36 cellular contexts compared by ENCODE assay signal in the genomic region with DNA sequence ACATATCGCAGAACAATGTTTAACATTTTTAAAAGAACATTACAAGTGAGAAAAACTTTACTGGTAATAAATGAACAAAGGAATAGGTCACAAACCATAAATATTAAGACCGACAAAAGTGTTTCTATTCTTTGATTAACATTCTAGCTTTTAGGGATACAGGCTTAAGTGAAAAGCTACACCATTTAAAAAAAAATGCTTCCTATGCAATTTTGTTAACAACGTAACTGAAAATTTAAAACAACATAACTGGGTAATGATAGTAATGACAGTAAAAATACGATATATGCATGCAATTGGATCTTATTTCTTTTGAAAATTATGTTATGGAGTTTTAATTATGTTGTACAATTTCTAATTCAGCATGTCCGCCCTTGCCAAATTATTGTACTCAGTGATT. TPM values are rescaled to one million over a fixed set of nuclear protein-coding genes. Genes with fewer than 3 reads are reported as not detected.
"Had no signal": no experiment of that assay in that cellular context is flagged by ENCODE, and none has a peak within 500 bp of the region (broad histone marks: within the 10 kb centered on the region; RNA-seq: fewer than 3 reads in every experiment).

No MANE protein-coding gene starts in this region.

- ATAC-seq: activated CD8-positive, alpha-beta T cell treated with anti-CD3 and anti-CD28 coated beads for 36 hours; activated naive CD4-positive, alpha-beta T cell treated with anti-CD3 and anti-CD28 coated beads, Interleukin-2, amount 50 U/mL, for 72 hours; activated T-cell treated with anti-CD3 and anti-CD28 coated beads, Interleukin-2, amount 50 U/mL, for 4 hours; activated T-cell treated with anti-CD3 and anti-CD28 coated beads, Interleukin-2, amount 50 U/mL, for 72 hours; activated T-helper 17 cell treated with anti-CD3 and anti-CD28 coated beads, Interleukin-2, amount 50 U/mL, for 72 hours; body of pancreas had no signal

- FAIRE-seq: astrocyte, colon, TTC549 had no signal

- DNase-seq: activated B cell treated with CpG ODN at 0.5 μM for 24 hours; activated CD4-positive, alpha-beta memory T cell treated with anti-CD3 and anti-CD28 coated beads for 36 hours; activated CD4-positive, alpha-beta T cell treated with anti-CD3 and anti-CD28 coated beads for 4 hours; activated CD4-positive, alpha-beta T cell treated with anti-CD3 and anti-CD28 coated beads, Interleukin-2, amount 10 ng/mL, durations not matched to agents 24 days and 14 days; activated CD4-positive, alpha-beta T cell treated with anti-CD3 and anti-CD28 coated beads, Interleukin-2, amount 50 U/mL, for 1 hour; activated CD4-positive, alpha-beta T cell treated with anti-CD3 and anti-CD28 coated beads, Interleukin-2, amount 50 U/mL, for 4 hours; activated CD4-positive, CD25-positive, alpha-beta regulatory T cell treated with anti-CD3 and anti-CD28 coated beads, Interleukin-2, amount 50 U/mL, for 72 hours; activated CD8-positive, alpha-beta memory T cell treated with anti-CD3 and anti-CD28 coated beads, Interleukin-2, amount 50 U/mL, for 4 hours; activated CD8-positive, alpha-beta T cell treated with anti-CD3 and anti-CD28 coated beads for 36 hours; activated effector memory CD4-positive, alpha-beta T cell treated with anti-CD3 and anti-CD28 coated beads, Interleukin-2, amount 50 U/mL, for 16 hours; activated gamma-delta T cell treated with Interleukin-2 at 50 U/mL for 16 hours; activated naive CD4-positive, alpha-beta T cell; activated naive CD4-positive, alpha-beta T cell treated with anti-CD3 and anti-CD28 coated beads for 36 hours; activated naive CD4-positive, alpha-beta T cell treated with anti-CD3 and anti-CD28 coated beads, Interleukin-2, amount 50 U/mL, for 16 hours; activated naive CD8-positive, alpha-beta T cell treated with anti-CD3 and anti-CD28 coated beads for 36 hours; activated T-cell treated with anti-CD3 and anti-CD28 coated beads for 4 hours; activated T-cell treated with anti-CD3 and anti-CD28 coated beads, Interleukin-2, amount 50 U/mL, for 1 hour; activated T-cell treated with anti-CD3 and anti-CD28 coated beads, Interleukin-2, amount 50 U/mL, for 4 hours; activated T-cell treated with anti-CD3 and anti-CD28 coated beads, Interleukin-2, amount 50 U/mL, for 72 hours; adrenal gland; amniotic stem cell; aorta; body of pancreas; brain microvascular endothelial cell; central memory CD4-positive, alpha-beta T cell; T-helper 2 cell; T-helper 9 cell had no signal

- H3K27me3 ChIP-seq: adrenal gland, body of pancreas, brain microvascular endothelial cell, breast epithelium had no signal

- H3K27ac ChIP-seq: adrenal gland, body of pancreas, brain microvascular endothelial cell, breast epithelium, VCaP had no signal

- H3K4me1 ChIP-seq: adrenal gland, body of pancreas, breast epithelium had no signal

- H3K9me3 ChIP-seq: adrenal gland, body of pancreas had no signal

- H3K36me3 ChIP-seq: adrenal gland, brain microvascular endothelial cell, breast epithelium had no signal

- H3K4me3 ChIP-seq: adrenal gland, body of pancreas, breast epithelium had no signal

RNA-seq across cellular contexts. Expression of a gene that starts 49.7 kb away (rescaled TPM):
- total RNA-seq: activated B cell treated with CpG ODN at 0.5 μM for 24 hours; activated CD4-positive, alpha-beta memory T cell treated with anti-CD3 and anti-CD28 coated beads for 36 hours; activated CD4-positive, alpha-beta T cell treated with anti-CD3 and anti-CD28 coated beads, Interleukin-2, amount 10 ng/mL, durations not matched to agents 24 days and 14 days; activated CD8-positive, alpha-beta memory T cell treated with anti-CD3 and anti-CD28 coated beads for 36 hours; activated CD8-positive, alpha-beta T cell treated with anti-CD3 and anti-CD28 coated beads for 36 hours; activated naive CD4-positive, alpha-beta T cell treated with anti-CD3 and anti-CD28 coated beads for 36 hours; activated naive CD8-positive, alpha-beta T cell treated with anti-CD3 and anti-CD28 coated beads for 36 hours; activated T-cell treated with anti-CD3 and anti-CD28 coated beads, Interleukin-2, amount 50 U/mL, for 4 hours; activated T-cell treated with anti-CD3 and anti-CD28 coated beads, Interleukin-2, amount 50 U/mL, for 72 hours; activated T-helper 1 cell treated with anti-CD3 and anti-CD28 coated beads, Interleukin-12 subunit alpha, Interleukin-12 subunit beta, Interleukin-2, Interleukin-4 antibody, amounts not matched to agents 30 ng/mL and 10 ng/mL and 1 ng/mL, durations not matched to agents 14 hours and 24 hours and 36 hours had no signal
